8 cellular contexts compared by ENCODE assay signal in the genomic region with DNA sequence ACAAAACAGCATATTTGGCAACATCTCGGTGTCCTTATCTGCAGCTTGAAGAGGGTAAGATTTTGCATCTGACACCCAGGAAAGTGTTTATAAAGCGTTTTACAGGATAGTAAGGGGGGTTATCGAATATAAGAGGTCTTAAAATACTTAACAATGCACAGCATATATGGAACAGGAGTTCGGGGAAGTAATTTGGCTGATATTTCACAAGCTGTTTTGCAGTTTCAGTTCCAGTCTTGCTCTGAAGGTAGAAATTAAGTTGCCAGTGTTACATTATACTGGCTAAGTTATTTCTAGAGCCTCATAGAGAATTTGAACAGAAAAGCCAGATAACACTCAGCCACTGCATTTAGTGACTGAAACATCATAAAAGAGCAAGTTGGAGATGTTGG. TPM values are rescaled to one million over a fixed set of nuclear protein-coding genes. Genes with fewer than 3 reads are reported as not detected.
DNase-seq lines count a peak whose midpoint lies in the region; ATAC-seq and TF ChIP-seq lines count a peak whose summit lies in the region.

No MANE protein-coding gene starts in this region.

- peaks cover 2% of the 10 kb centered on the region for H3K36me3 ChIP-seq in IMR-90 (ENCODE audit: control insufficient read depth, insufficient read depth, low read length)
- peaks cover 0 to 17% of the 10 kb centered on the region in 2 donors for H3K36me3 ChIP-seq in neuronal stem cell (replicated peaks in 1 of 2; ENCODE audit: control insufficient read depth in 2 of 2, insufficient read depth in 2 of 2, low read length in 2 of 2)

- H3K4me3 ChIP-seq in GM08714 (ENCODE audit: low read length) (peak overlapping the region; percentile 79; the same call in 1 of the 2 replicates), IMR-90 (ENCODE audit: insufficient read depth, low read depth, low read length) (no peak overlapping the region), coronary artery (peak overlapping the region; percentile 86), neuronal stem cell (ENCODE audit: low read length in 2 of 2) (peak overlapping the region in 1 of 2 donors; percentile 86)

- H3K9me1 ChIP-seq in IMR-90 (ENCODE audit: insufficient read depth, low read length): peaks cover 12% of the 10 kb centered on the region; the same call in 1 of the 2 replicates

- H3K79me1 ChIP-seq in IMR-90 (ENCODE audit: low read depth in 1 of 2, low read length in 2 of 2): peaks cover 3 to 22% of the 10 kb centered on the region in 2 experiments; a peak in 2 of 4 replicates
- H3K79me1 ChIP-seq in neuronal stem cell (ENCODE audit: low read depth, low read length): peaks cover 8% of the 10 kb centered on the region

- H3K14ac ChIP-seq in IMR-90 (replicated peaks; ENCODE audit: low read depth, low read length) (0 out of 2 replicates have a peak overlapping the region, but pooled peaks have one; percentile 26), neuronal stem cell (ENCODE audit: low read length) (no peak overlapping the region)

- no peak overlapping the region for H2AK9ac ChIP-seq in IMR-90 (replicated peaks; ENCODE audit: low read depth, low read length, poor library complexity)

- H3K27me3 ChIP-seq in IMR-90 (ENCODE audit: control insufficient read depth, insufficient read depth, low read length): no peaks in the 10 kb centered on the region
- no peaks in the 10 kb centered on the region for H3K27me3 ChIP-seq in neuronal stem cell (ENCODE audit: control insufficient read depth in 3 of 3, insufficient read depth in 3 of 3, low read depth in 1 of 3, low read length in 3 of 3)

- no peak for TF ChIP-seq CTCF in IMR-90 (conservative IDR thresholded peaks at IDR 0.05; ENCODE audit: low read depth, low read length)
- TF ChIP-seq CTCF in coronary artery (IDR thresholded peaks at IDR 0.05): no peak

- H3K4ac ChIP-seq in IMR-90 (ENCODE audit: low read depth, low read length) (no peak overlapping the region), neuronal stem cell (ENCODE audit: low read length) (no peak overlapping the region)

- BruUV-seq in IMR-90 (replicated peaks; lab: Mats Ljungman, UMichigan): no TSS peak

- dilution Hi-C loops in IMR-90 (cut with HindIII; ENCODE audit: low sequenced_read_pairs, unreplicated experiment): no loop called here

- CTCF ChIA-PET in IMR-90 (lab: Yijun Ruan, JAX): no interaction called here

- no peak for TF ChIP-seq RAD21 in IMR-90 (IDR thresholded peaks at IDR 0.05; ENCODE audit: low read length)

- H3K4me1 ChIP-seq in IMR-90 (ENCODE audit: control insufficient read depth, insufficient read depth, low read length) (peaks cover 16% of the 10 kb centered on the region), neuronal stem cell (ENCODE audit: control insufficient read depth in 2 of 2, insufficient read depth in 1 of 2, low read depth in 1 of 2, low read length in 2 of 2) (peaks cover 3 to 7% of the 10 kb centered on the region in 2 donors)

- no peak overlapping the region for H4K5ac ChIP-seq in IMR-90 (ENCODE audit: low read depth, low read length)

- H2AFZ ChIP-seq in IMR-90 (replicated peaks; ENCODE audit: low read length, poor library complexity) (peak overlapping the region; percentile 96), neuronal stem cell (ENCODE audit: low read length) (peak overlapping the region; percentile 93)

- H4K8ac ChIP-seq in IMR-90 (ENCODE audit: low read depth in 2 of 2, low read length in 2 of 2): no peak overlapping the region
- H4K8ac ChIP-seq in neuronal stem cell (ENCODE audit: low read depth, low read length): no peak overlapping the region

- H3K23ac ChIP-seq in IMR-90 (ENCODE audit: low read depth, low read length): peak overlapping the region; percentile 82; the same call in 1 of the 2 replicates
- H3K23ac ChIP-seq in neuronal stem cell (ENCODE audit: low read depth, low read length, poor library complexity): no peak overlapping the region

- no peak overlapping the region for H2BK12ac ChIP-seq in neuronal stem cell (ENCODE audit: low read length)

- H3K56ac ChIP-seq in IMR-90 (ENCODE audit: extremely low read depth, insufficient read depth, low read length): no peak overlapping the region

- H2BK5ac ChIP-seq in IMR-90 (ENCODE audit: low read depth, low read length, poor library complexity, severe bottlenecking): no peak overlapping the region
- H2BK5ac ChIP-seq in neuronal stem cell (ENCODE audit: low read length): no peak overlapping the region

- DNase-seq in IMR-90 (no peak), coronary artery (ENCODE audit: low spot score) (no peak), neuronal stem cell (ENCODE audit: low spot score) (no peak), NCI-H2196 treated with DMSO at 0.1 percent for 48 hours (lab: John Stamatoyannopoulos, UW; ENCODE audit: unreplicated experiment) (no peak), NCI-H446 treated with DMSO at 0.1 percent for 48 hours (lab: John Stamatoyannopoulos, UW) (no peak)
- DNase-seq in stimulated activated CD4-positive, alpha-beta T cell treated with anti-CD3 and anti-CD28 coated beads, Interleukin-4, amount 100 ng/mL, for 1 hour: no peak

- H3K27ac ChIP-seq in IMR-90 (ENCODE audit: insufficient read depth, low read length): no peak overlapping the region
- peak overlapping the region in 1 of 2 donors; percentile 94 for H3K27ac ChIP-seq in coronary artery
- H3K27ac ChIP-seq in neuronal stem cell (replicated peaks; ENCODE audit: low read length): no peak overlapping the region

- ATAC-seq in IMR-90 (ENCODE audit: low read depth) (no peak), GM19467 (IDR thresholded peaks at IDR 0.05; ENCODE audit: unreplicated experiment) (no peak)

- peaks cover 21% of the 10 kb centered on the region for H4K20me1 ChIP-seq in IMR-90 (ENCODE audit: insufficient read depth, low read length)

- POLR2A ChIA-PET in IMR-90 (lab: Charles Lee; ENCODE audit: unreplicated experiment): no interaction called here

- 0 out of 2 replicates have a peak overlapping the region, but pooled peaks have one; percentile 94 for H2BK120ac ChIP-seq in IMR-90 (ENCODE audit: low read depth, low read length)
- no peak overlapping the region for H2BK120ac ChIP-seq in neuronal stem cell (ENCODE audit: low read depth, low read length)

- intact Hi-C loops in IMR-90 (cut with micrococcal nuclease): loop anchor here (2.0 to 10.0 kb wide), 5 partner anchors 136 to 671 kb away; a partner anchor contains a TSS

- H3K9me3 ChIP-seq in IMR-90 (ENCODE audit: control insufficient read depth, insufficient read depth, low read length): no peaks in the 10 kb centered on the region
- H3K9me3 ChIP-seq in neuronal stem cell (replicated peaks in 1 of 2; ENCODE audit: control insufficient read depth in 2 of 2, insufficient read depth in 1 of 2, low read depth in 1 of 2, low read length in 2 of 2): peaks cover 0 to 9% of the 10 kb centered on the region in 2 donors

- peak overlapping the region; percentile 26; the same call in 1 of the 2 replicates for H2AK5ac ChIP-seq in IMR-90 (ENCODE audit: low read depth, low read length)
- no peak overlapping the region for H2AK5ac ChIP-seq in neuronal stem cell (ENCODE audit: low read depth, low read length)

- H2BK20ac ChIP-seq in IMR-90 (ENCODE audit: low read depth, low read length): no peak overlapping the region

- H3K18ac ChIP-seq in IMR-90 (ENCODE audit: low read depth, low read length): no peak overlapping the region
- H3K18ac ChIP-seq in neuronal stem cell (ENCODE audit: low read length): no peak overlapping the region

- peak overlapping the region; percentile 90 for H3K4me2 ChIP-seq in IMR-90 (ENCODE audit: low read depth, low read length)
- peak overlapping the region; percentile 93 for H3K4me2 ChIP-seq in neuronal stem cell (ENCODE audit: insufficient read depth, low read length, poor library complexity, severe bottlenecking)

- no peak for TF ChIP-seq POLR2A in IMR-90 (IDR thresholded peaks at IDR 0.05; ENCODE audit: low read depth, low read length)

- in situ Hi-C loops in IMR-90 (cut with MboI; ENCODE audit: low sequenced_read_pairs): no loop called here

- H4K91ac ChIP-seq in IMR-90 (ENCODE audit: insufficient read depth, low read depth, low read length): no peak overlapping the region
- no peak overlapping the region for H4K91ac ChIP-seq in neuronal stem cell (ENCODE audit: low read depth, low read length, poor library complexity)

- no peak overlapping the region for H2BK15ac ChIP-seq in IMR-90 (ENCODE audit: low read depth, low read length)
- H2BK15ac ChIP-seq in neuronal stem cell (ENCODE audit: low read length): no peak overlapping the region

- no peak overlapping the region for H3K9ac ChIP-seq in IMR-90 (ENCODE audit: low read depth, low read length)
- H3K9ac ChIP-seq in neuronal stem cell (ENCODE audit: low read depth, low read length, poor library complexity): no peak overlapping the region

- no CpG with 5 or more reads among the region's 4 CpGs for WGBS in IMR-90 (ENCODE audit: extremely low coverage in 2 of 2, insufficient read length in 1 of 2), 2 experiments
- WGBS in neuronal stem cell (ENCODE audit: extremely low coverage in 2 of 2, insufficient read length in 2 of 2, insufficient replicate concordance in 1 of 2), 2 donors: no CpG with 5 or more reads among the region's 4 CpGs

TF ChIP-seq in IMR-90, 13 proteins besides CTCF, POLR2A, EP300 and RAD21 (continues in another document):
- no peak for TF ChIP-seq MAZ (IDR thresholded peaks at IDR 0.05; ENCODE audit: borderline replicate concordance, low read depth, low read length)
- TF ChIP-seq MAFK (IDR thresholded peaks at IDR 0.05; ENCODE audit: low read depth, low read length): no peak
- TF ChIP-seq, protein P1, sequence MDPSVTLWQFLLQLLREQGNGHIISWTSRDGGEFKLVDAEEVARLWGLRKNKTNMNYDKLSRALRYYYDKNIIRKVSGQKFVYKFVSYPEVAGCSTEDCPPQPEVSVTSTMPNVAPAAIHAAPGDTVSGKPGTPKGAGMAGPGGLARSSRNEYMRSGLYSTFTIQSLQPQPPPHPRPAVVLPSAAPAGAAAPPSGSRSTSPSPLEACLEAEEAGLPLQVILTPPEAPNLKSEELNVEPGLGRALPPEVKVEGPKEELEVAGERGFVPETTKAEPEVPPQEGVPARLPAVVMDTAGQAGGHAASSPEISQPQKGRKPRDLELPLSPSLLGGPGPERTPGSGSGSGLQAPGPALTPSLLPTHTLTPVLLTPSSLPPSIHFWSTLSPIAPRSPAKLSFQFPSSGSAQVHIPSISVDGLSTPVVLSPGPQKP (IDR thresholded peaks at IDR 0.05; ENCODE audit: borderline replicate concordance, low read depth, low read length): no peak
- no peak for TF ChIP-seq BHLHE40 (IDR thresholded peaks at IDR 0.05; ENCODE audit: low read depth, low read length)

RNA-seq across cellular contexts. Expression of a gene that starts 0.9 kb away (rescaled TPM):
- total RNA-seq in IMR-90 (2012; rRNA removed): 46.1 and 66.1 TPM in 2 replicates
- 27.5 and 33.1 TPM in 2 replicates for polyA plus RNA-seq in IMR-90 (2012; rRNA removed)
- 74.9 and 171 TPM in 2 replicates for polyA plus RNA-seq in IMR-90 (2012; cell fraction: cytosol; rRNA removed)
- polyA plus RNA-seq in IMR-90 (2012; cell fraction: nucleus; rRNA removed; ENCODE audit: low replicate concordance): 104 and 109 TPM in 2 replicates
- 38.8 TPM for polyA plus RNA-seq in neuronal stem cell (2013, experiment 1 of 2)
- 41.9 TPM for polyA plus RNA-seq in neuronal stem cell (2013, experiment 2 of 2)

RNA-seq across cellular contexts. Expression of a gene that starts 26.6 kb away (rescaled TPM):
- 10.3 and 12.2 TPM in 2 replicates for total RNA-seq in IMR-90 (2012; rRNA removed)
- polyA plus RNA-seq in IMR-90 (2012; rRNA removed): 5.3 and 6.0 TPM in 2 replicates
- polyA plus RNA-seq in IMR-90 (2012; cell fraction: cytosol; rRNA removed): 1.5 and 3.6 TPM in 2 replicates
- polyA plus RNA-seq in IMR-90 (2012; cell fraction: nucleus; rRNA removed; ENCODE audit: low replicate concordance): 2.4 and 3.9 TPM in 2 replicates
- polyA plus RNA-seq in neuronal stem cell (2013, experiment 1 of 2): 7.2 TPM
- polyA plus RNA-seq in neuronal stem cell (2013, experiment 2 of 2): 6.5 TPM
